ENCODE assay signal across 14 cellular contexts in genomic region chr7:142359694-142360279, GRCh38.
A peak's percentile ranks its signal among the peaks of the same experiment; 100 is the strongest.
DNase-seq lines count a peak whose midpoint lies in the region; ATAC-seq and TF ChIP-seq lines count a peak whose summit lies in the region.
"Had no signal": no experiment of that assay in that cellular context is flagged by ENCODE, and none has a peak within 500 bp of the region (broad histone marks: within the 10 kb centered on the region; RNA-seq: fewer than 3 reads in every experiment).

No MANE protein-coding gene starts in this region.

- H3F3A ChIP-seq in GM23248 (ENCODE audit: insufficient read depth) (peaks cover 7% of the 10 kb centered on the region), Loucy (ENCODE audit: low read depth) (peaks cover 12% of the 10 kb centered on the region; the same call in 1 of the 2 replicates)

- H3K27ac ChIP-seq in GM23248, result no peak overlapping the region
- H3K27ac ChIP-seq in gastrocnemius medialis, result peak overlapping the region; percentile 18 to 43 (median 40)
- no peak overlapping the region for H3K27ac ChIP-seq in hepatocyte
- H3K27ac ChIP-seq: BLaER1 had no signal

- TF ChIP-seq CTCF in Loucy (conservative IDR thresholded peaks at IDR 0.05; ENCODE audit: low read length), result no peak
- TF ChIP-seq CTCF in gastrocnemius medialis (IDR thresholded peaks at IDR 0.05 in 4 of 5, conservative IDR thresholded peaks at IDR 0.05 in 1 of 5), result no peak
- no peak for TF ChIP-seq CTCF in hepatocyte (IDR thresholded peaks at IDR 0.05; ENCODE audit: poor library complexity)

- H3K9me3 ChIP-seq in GM23248 (ENCODE audit: low read depth) (no peaks in the 10 kb centered on the region), Loucy (ENCODE audit: insufficient read depth, low read depth, low read length) (no peaks in the 10 kb centered on the region), gastrocnemius medialis (no peaks in the 10 kb centered on the region), hepatocyte (ENCODE audit: low read depth) (no peaks in the 10 kb centered on the region)
- H3K9me3 ChIP-seq: BLaER1 had no signal

- H4K20me1 ChIP-seq in GM23248 (ENCODE audit: insufficient read depth), result no peaks in the 10 kb centered on the region
- no peaks in the 10 kb centered on the region for H4K20me1 ChIP-seq in Loucy (ENCODE audit: insufficient read depth, low read length, poor library complexity, severe bottlenecking)
- H4K20me1 ChIP-seq in hepatocyte (ENCODE audit: insufficient read depth, poor library complexity, severe bottlenecking), result no peaks in the 10 kb centered on the region
- H4K20me1 ChIP-seq: BLaER1 had no signal

- no peak for TF ChIP-seq POLR2A in gastrocnemius medialis (IDR thresholded peaks at IDR 0.05)

- in situ Hi-C loops in GM23248 (cut with MboI) (no loop called here), gastrocnemius medialis (cut with MboI; ENCODE audit: low sequenced_read_pairs in 4 of 4) (loop anchor here in 2 of 4 donors (5.0 to 10.0 kb wide), 2 partner anchors 123 to 125 kb away; no protein-coding TSS in a partner anchor)

- intact Hi-C loops in gastrocnemius medialis (cut with DNase I; ENCODE audit: low total_unique reads), result loop anchor here (10.0 kb wide), 1 partner anchor 125 kb away; no protein-coding TSS in a partner anchor

- H2AFZ ChIP-seq in GM23248, result no peak overlapping the region
- no peak overlapping the region for H2AFZ ChIP-seq in Loucy (ENCODE audit: low read length)
- no peak overlapping the region for H2AFZ ChIP-seq in hepatocyte

- DNase-seq in GM23248, result peak; percentile 16
- peak; percentile 33 for DNase-seq in fibroblast of the conjunctiva (ENCODE audit: low read depth)
- DNase-seq in gastrocnemius medialis, result no peak
- DNase-seq in NCI-H1417 treated with DMSO at 0.1 percent for 48 hours (lab: John Stamatoyannopoulos, UW), result no peak
- DNase-seq in KG1 (lab: John Stamatoyannopoulos, UW), result no peak
- no peak for DNase-seq in hepatocyte (ENCODE audit: low spot score)
- DNase-seq: CD8-positive, alpha-beta memory T cell; NCI-H2107; NCI-H226; NCI-H526 treated with DMSO at 0.1 percent for 48 hours; PC-3 had no signal

- H3K79me2 ChIP-seq in GM23248 (ENCODE audit: insufficient read depth) (no peaks in the 10 kb centered on the region), Loucy (ENCODE audit: insufficient read depth, low read length) (peaks cover 14% of the 10 kb centered on the region), hepatocyte (no peaks in the 10 kb centered on the region)

- H3K4me3 ChIP-seq in GM23248 (no peak overlapping the region), Loucy (ENCODE audit: low read length, poor library complexity, severe bottlenecking) (no peak overlapping the region), gastrocnemius medialis (no peak overlapping the region), hepatocyte (no peak overlapping the region)
- H3K4me3 ChIP-seq: BLaER1 had no signal

- H3K4me2 ChIP-seq in GM23248 (ENCODE audit: unreplicated experiment), result no peak overlapping the region
- no peak overlapping the region for H3K4me2 ChIP-seq in Loucy (ENCODE audit: low read depth, low read length, poor library complexity, severe bottlenecking)
- H3K4me2 ChIP-seq in hepatocyte, result no peak overlapping the region
- H3K4me2 ChIP-seq: BLaER1 had no signal

- H3K27me3 ChIP-seq in GM23248 (replicated peaks; ENCODE audit: insufficient read depth), result no peaks in the 10 kb centered on the region; the same call in 1 of the 2 replicates
- H3K27me3 ChIP-seq in Loucy (ENCODE audit: insufficient read depth, low read length, poor library complexity, severe bottlenecking), result no peaks in the 10 kb centered on the region
- H3K27me3 ChIP-seq in gastrocnemius medialis, result no peaks in the 10 kb centered on the region
- H3K27me3 ChIP-seq in hepatocyte, result no peaks in the 10 kb centered on the region
- H3K27me3 ChIP-seq: BLaER1 had no signal

- H3K36me3 ChIP-seq in GM23248 (ENCODE audit: low read depth) (no peaks in the 10 kb centered on the region), Loucy (ENCODE audit: insufficient read depth, low read length) (no peaks in the 10 kb centered on the region), gastrocnemius medialis (no peaks in the 10 kb centered on the region), hepatocyte (replicated peaks; ENCODE audit: insufficient read depth, low read depth) (no peaks in the 10 kb centered on the region)
- H3K36me3 ChIP-seq: BLaER1 had no signal

- no peak overlapping the region for H3K9ac ChIP-seq in GM23248
- peak overlapping the region; percentile 83 for H3K9ac ChIP-seq in Loucy (ENCODE audit: low read depth, low read length, poor library complexity, severe bottlenecking)
- H3K9ac ChIP-seq: BLaER1 had no signal

- 21 to 22% methylated on average over 8 of the region's 8 CpGs for WGBS in GM23248 (ENCODE audit: low coverage in 1 of 2, low lambda C conversion rate in 2 of 2, missing lambda C conversion rate in 2 of 2), 2 experiments
- WGBS in hepatocyte (ENCODE audit: low lambda C conversion rate, missing lambda C conversion rate), result 75% methylated on average over 8 of the region's 8 CpGs

- H3K9me2 ChIP-seq in GM23248 (ENCODE audit: insufficient read depth) (no peaks in the 10 kb centered on the region), Loucy (replicated peaks; ENCODE audit: low read depth, low read length) (no peaks in the 10 kb centered on the region), hepatocyte (replicated peaks; ENCODE audit: insufficient read depth) (no peaks in the 10 kb centered on the region)

- ATAC-seq in gastrocnemius medialis, result peak; percentile 25 to 35
- ATAC-seq: HCT116, PC-3 had no signal

- H3K4me1 ChIP-seq in GM23248 (ENCODE audit: insufficient read depth) (no peaks in the 10 kb centered on the region), Loucy (ENCODE audit: insufficient read depth, low read length, poor library complexity, severe bottlenecking) (peaks cover 90% of the 10 kb centered on the region), gastrocnemius medialis (peaks cover 4 to 16% of the 10 kb centered on the region in 2 donors), hepatocyte (ENCODE audit: insufficient read depth) (no peaks in the 10 kb centered on the region)

Comparison
In these comparisons a context has a peak if more than half of its experiments do, and no peak if none do; other contexts are left out.
1. DNase-seq: peak in GM23248 (single experiment) and fibroblast of the conjunctiva (single experiment); none in gastrocnemius medialis (0 of 2), NCI-H1417 treated with DMSO at 0.1 percent for 48 hours (single experiment), KG1 (single experiment) and hepatocyte (single experiment).
2. H3K27ac ChIP-seq: peak in gastrocnemius medialis (4 of 4); none in GM23248 (single experiment) and hepatocyte (single experiment).